In the genomic region with DNA sequence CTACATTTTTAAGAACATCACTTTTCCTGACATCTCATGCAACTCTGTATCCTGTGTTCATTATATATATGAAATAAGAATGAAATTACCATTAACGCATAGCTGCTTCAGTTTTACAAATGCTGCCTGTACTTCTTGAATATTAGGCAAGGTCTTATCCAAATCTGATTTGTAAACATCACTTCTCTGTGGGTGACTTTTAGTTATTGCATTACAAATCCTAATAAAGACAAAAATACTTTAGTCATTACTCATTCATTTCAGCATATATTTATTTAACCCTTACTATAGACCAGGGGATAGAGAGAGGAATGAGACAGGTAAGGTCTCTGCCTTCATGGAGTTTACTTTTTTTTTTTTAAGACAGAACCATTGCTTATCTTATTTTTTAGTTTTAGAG, we compare ENCODE assay signal across 2 cellular contexts.
TF ChIP-seq lines count a peak whose summit lies in the region.

No MANE protein-coding gene starts in this region.

TF ChIP-seq in A549, 52 proteins besides CTCF, POLR2A, EP300 and RAD21:
- no peak for TF ChIP-seq FOSL2 (IDR thresholded peaks at IDR 0.05)
- TF ChIP-seq FOSL2 (CRISPR knock-in tag; IDR thresholded peaks at IDR 0.05): peak; percentile 40
- TF ChIP-seq GATA3 (IDR thresholded peaks at IDR 0.05; ENCODE audit: borderline replicate concordance): no peak
- TF ChIP-seq CEBPB (IDR thresholded peaks at IDR 0.05): peak; percentile 27 to 56; a peak in 2 of 4 replicates

TF ChIP-seq in HCT116, 20 proteins besides CTCF, POLR2A, EP300 and RAD21:
- TF ChIP-seq TCF7L2 (IDR thresholded peaks at IDR 0.05; ENCODE audit: borderline replicate concordance, extremely low read depth, insufficient read depth, insufficient read length) (no peak), SRF (IDR thresholded peaks at IDR 0.05; ENCODE audit: low read depth) (no peak), SP1 (IDR thresholded peaks at IDR 0.05; ENCODE audit: low read depth) (no peak), ZNF274 (IDR thresholded peaks at IDR 0.05; ENCODE audit: low read depth, low read length) (no peak), YY1 (IDR thresholded peaks at IDR 0.05; ENCODE audit: extremely low read depth, insufficient replicate concordance, low read depth, low read length) (no peak), EGR1 (IDR thresholded peaks at IDR 0.05; ENCODE audit: low read depth) (no peak), ZFX (IDR thresholded peaks at IDR 0.05) (no peak), ELF1 (IDR thresholded peaks at IDR 0.05; ENCODE audit: borderline replicate concordance, low read depth) (no peak), POLR2AphosphoS5 (IDR thresholded peaks at IDR 0.05; ENCODE audit: low read depth, low read length) (no peak), SIN3A (IDR thresholded peaks at IDR 0.05; ENCODE audit: low read depth) (no peak), FOSL1 (IDR thresholded peaks at IDR 0.05; ENCODE audit: low read depth) (no peak), JUND (IDR thresholded peaks at IDR 0.05) (no peak), EZH2 (IDR thresholded peaks at IDR 0.05) (no peak), CEBPB (IDR thresholded peaks at IDR 0.05; ENCODE audit: low read depth) (no peak)
- TF ChIP-seq, protein P1, sequence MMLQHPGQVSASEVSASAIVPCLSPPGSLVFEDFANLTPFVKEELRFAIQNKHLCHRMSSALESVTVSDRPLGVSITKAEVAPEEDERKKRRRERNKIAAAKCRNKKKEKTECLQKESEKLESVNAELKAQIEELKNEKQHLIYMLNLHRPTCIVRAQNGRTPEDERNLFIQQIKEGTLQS (IDR thresholded peaks at IDR 0.05): no peak
- TF ChIP-seq, protein P2, sequence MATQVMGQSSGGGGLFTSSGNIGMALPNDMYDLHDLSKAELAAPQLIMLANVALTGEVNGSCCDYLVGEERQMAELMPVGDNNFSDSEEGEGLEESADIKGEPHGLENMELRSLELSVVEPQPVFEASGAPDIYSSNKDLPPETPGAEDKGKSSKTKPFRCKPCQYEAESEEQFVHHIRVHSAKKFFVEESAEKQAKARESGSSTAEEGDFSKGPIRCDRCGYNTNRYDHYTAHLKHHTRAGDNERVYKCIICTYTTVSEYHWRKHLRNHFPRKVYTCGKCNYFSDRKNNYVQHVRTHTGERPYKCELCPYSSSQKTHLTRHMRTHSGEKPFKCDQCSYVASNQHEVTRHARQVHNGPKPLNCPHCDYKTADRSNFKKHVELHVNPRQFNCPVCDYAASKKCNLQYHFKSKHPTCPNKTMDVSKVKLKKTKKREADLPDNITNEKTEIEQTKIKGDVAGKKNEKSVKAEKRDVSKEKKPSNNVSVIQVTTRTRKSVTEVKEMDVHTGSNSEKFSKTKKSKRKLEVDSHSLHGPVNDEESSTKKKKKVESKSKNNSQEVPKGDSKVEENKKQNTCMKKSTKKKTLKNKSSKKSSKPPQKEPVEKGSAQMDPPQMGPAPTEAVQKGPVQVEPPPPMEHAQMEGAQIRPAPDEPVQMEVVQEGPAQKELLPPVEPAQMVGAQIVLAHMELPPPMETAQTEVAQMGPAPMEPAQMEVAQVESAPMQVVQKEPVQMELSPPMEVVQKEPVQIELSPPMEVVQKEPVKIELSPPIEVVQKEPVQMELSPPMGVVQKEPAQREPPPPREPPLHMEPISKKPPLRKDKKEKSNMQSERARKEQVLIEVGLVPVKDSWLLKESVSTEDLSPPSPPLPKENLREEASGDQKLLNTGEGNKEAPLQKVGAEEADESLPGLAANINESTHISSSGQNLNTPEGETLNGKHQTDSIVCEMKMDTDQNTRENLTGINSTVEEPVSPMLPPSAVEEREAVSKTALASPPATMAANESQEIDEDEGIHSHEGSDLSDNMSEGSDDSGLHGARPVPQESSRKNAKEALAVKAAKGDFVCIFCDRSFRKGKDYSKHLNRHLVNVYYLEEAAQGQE (IDR thresholded peaks at IDR 0.05; ENCODE audit: low read depth): no peak
- TF ChIP-seq, protein P3, sequence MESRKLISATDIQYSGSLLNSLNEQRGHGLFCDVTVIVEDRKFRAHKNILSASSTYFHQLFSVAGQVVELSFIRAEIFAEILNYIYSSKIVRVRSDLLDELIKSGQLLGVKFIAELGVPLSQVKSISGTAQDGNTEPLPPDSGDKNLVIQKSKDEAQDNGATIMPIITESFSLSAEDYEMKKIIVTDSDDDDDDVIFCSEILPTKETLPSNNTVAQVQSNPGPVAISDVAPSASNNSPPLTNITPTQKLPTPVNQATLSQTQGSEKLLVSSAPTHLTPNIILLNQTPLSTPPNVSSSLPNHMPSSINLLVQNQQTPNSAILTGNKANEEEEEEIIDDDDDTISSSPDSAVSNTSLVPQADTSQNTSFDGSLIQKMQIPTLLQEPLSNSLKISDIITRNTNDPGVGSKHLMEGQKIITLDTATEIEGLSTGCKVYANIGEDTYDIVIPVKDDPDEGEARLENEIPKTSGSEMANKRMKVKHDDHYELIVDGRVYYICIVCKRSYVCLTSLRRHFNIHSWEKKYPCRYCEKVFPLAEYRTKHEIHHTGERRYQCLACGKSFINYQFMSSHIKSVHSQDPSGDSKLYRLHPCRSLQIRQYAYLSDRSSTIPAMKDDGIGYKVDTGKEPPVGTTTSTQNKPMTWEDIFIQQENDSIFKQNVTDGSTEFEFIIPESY (IDR thresholded peaks at IDR 0.05; ENCODE audit: extremely low read depth, insufficient replicate concordance, low read length): no peak
- TF ChIP-seq, protein P4, sequence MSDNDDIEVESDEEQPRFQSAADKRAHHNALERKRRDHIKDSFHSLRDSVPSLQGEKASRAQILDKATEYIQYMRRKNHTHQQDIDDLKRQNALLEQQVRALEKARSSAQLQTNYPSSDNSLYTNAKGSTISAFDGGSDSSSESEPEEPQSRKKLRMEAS (IDR thresholded peaks at IDR 0.05): no peak
